ENCODE assay signal across 2 cellular contexts in the genomic region with DNA sequence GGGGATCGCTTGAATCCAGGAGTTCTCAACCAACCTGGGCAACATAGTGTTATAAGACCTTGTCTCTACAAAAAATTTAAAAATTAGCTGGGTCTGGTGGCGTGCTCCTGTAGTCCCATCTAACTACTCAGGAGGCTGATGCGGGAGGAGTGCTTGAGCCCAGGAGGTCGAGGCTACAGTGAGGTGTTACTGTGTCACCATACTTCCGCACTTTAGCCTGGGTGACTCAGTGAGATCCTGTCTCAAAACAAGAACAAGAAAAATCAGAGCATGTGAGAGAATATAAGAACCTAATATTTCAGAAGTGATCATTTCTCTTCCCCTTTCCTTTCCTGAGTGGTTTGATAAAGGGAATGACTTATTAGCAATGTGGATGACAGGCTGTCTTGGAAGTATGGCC.
TF ChIP-seq lines count a peak whose summit lies in the region.

No MANE protein-coding gene starts in this region.

TF ChIP-seq in HepG2, 621 proteins besides CTCF, POLR2A, EP300 and RAD21:
- no peak for TF ChIP-seq CEBPZ (IDR thresholded peaks at IDR 0.05; ENCODE audit: low read length)
- no peak for TF ChIP-seq RFXAP (CRISPR knock-in tag; IDR thresholded peaks at IDR 0.05; ENCODE audit: borderline replicate concordance)
- no peak for TF ChIP-seq PAWR (CRISPR knock-in tag; IDR thresholded peaks at IDR 0.05; ENCODE audit: borderline replicate concordance)
- TF ChIP-seq, protein P1, sequence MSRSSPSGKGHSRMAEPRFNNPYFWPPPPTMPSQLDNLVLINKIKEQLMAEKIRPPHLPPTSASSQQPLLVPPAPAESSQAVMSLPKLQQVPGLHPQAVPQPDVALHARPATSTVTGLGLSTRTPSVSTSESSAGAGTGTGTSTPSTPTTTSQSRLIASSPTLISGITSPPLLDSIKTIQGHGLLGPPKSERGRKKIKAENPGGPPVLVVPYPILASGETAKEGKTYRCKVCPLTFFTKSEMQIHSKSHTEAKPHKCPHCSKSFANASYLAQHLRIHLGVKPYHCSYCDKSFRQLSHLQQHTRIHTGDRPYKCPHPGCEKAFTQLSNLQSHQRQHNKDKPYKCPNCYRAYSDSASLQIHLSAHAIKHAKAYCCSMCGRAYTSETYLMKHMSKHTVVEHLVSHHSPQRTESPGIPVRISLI (CRISPR knock-in tag; IDR thresholded peaks at IDR 0.05; ENCODE audit: borderline replicate concordance) = no peak

TF ChIP-seq in endothelial cell of umbilical vein, 7 proteins besides CTCF, POLR2A, EP300 and RAD21:
- peak; percentile 51 for TF ChIP-seq FOS (IDR thresholded peaks at IDR 0.05; ENCODE audit: borderline replicate concordance, insufficient read depth, low read length)
- no peak for TF ChIP-seq MYC (IDR thresholded peaks at IDR 0.05; ENCODE audit: low read depth, low read length)
- TF ChIP-seq JUN (IDR thresholded peaks at IDR 0.05; ENCODE audit: borderline replicate concordance, insufficient read depth, insufficient read length, low read depth) = peak; percentile 29
